In the genomic region with DNA sequence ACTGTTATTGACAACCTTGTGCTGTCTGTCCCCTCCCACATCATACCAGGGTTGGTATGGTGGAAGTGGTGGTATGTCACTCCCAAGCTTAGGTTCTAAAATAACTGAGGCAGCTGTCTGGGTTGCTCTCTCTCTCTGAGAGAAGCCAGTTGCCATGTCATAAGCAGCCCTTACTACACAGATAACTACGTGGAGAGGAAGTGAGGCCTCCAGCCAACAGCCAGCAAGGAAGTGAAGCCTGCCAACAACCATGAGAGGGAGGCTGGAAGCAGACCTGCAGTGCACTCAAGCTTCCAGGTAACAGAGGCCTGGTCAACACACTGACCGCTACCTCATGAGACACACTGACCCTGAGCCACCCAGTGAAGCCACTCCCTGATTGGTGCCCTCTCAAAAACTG, we compare ENCODE assay signal across 8 cellular contexts. TPM values are rescaled to one million over a fixed set of nuclear protein-coding genes. Genes with fewer than 3 reads are reported as not detected.
DNase-seq lines count a peak whose midpoint lies in the region; ATAC-seq and TF ChIP-seq lines count a peak whose summit lies in the region.

No MANE protein-coding gene starts in this region.

- 50 to 71% methylated on average over 1 to 2 of the region's 2 CpGs for WGBS in esophagus squamous epithelium, 2 donors
- WGBS in upper lobe of left lung, 2 donors: 29 to 63% methylated on average over 1 to 2 of the region's 2 CpGs
- 68% methylated on average over 2 of the region's 2 CpGs for WGBS in smooth muscle cell (ENCODE audit: low lambda C conversion rate)

- no peak overlapping the region for H3K4me2 ChIP-seq in smooth muscle cell

- TF ChIP-seq CTCF in C4-2B (conservative IDR thresholded peaks at IDR 0.05): no peak
- TF ChIP-seq CTCF in esophagus squamous epithelium (IDR thresholded peaks at IDR 0.05): no peak
- TF ChIP-seq CTCF in upper lobe of left lung (IDR thresholded peaks at IDR 0.05): no peak
- no peak for TF ChIP-seq CTCF in smooth muscle cell (IDR thresholded peaks at IDR 0.05; ENCODE audit: borderline replicate concordance, insufficient read depth, poor library complexity, severe bottlenecking)

- H2AFZ ChIP-seq in smooth muscle cell (ENCODE audit: low read depth): no peak overlapping the region

- DNase-seq in KG1 (lab: John Stamatoyannopoulos, UW) (peak; percentile 32), esophagus squamous epithelium (lab: John Stamatoyannopoulos, UW) (no peak), upper lobe of left lung (peak in 1 of 2 donors; percentile 66), smooth muscle cell (lab: John Stamatoyannopoulos, UW; ENCODE audit: unreplicated experiment) (no peak), ureter (ENCODE audit: low spot score) (no peak), germinal center (ENCODE audit: low spot score) (no peak)

- ATAC-seq in GM21423 (IDR thresholded peaks at IDR 0.05; ENCODE audit: unreplicated experiment): peak; percentile 94
- ATAC-seq in upper lobe of left lung (ENCODE audit: low FRiP score in 2 of 2): peak; percentile 54 to 77

- intact Hi-C loops in esophagus squamous epithelium (cut with DNase I): no loop called here

- H3K79me2 ChIP-seq in smooth muscle cell (ENCODE audit: low read depth): peaks cover 2% of the 10 kb centered on the region

- H3K9me3 ChIP-seq in esophagus squamous epithelium (no peaks in the 10 kb centered on the region), upper lobe of left lung (no peaks in the 10 kb centered on the region), smooth muscle cell (replicated peaks; ENCODE audit: low read depth) (no peaks in the 10 kb centered on the region)

- no peaks in the 10 kb centered on the region for H3F3A ChIP-seq in smooth muscle cell (ENCODE audit: low read depth)

- H3K36me3 ChIP-seq in esophagus squamous epithelium (peaks cover 0 to under 1% (median 0%) of the 10 kb centered on the region in 3 donors), upper lobe of left lung (peaks cover 0 to 8% (median 0%) of the 10 kb centered on the region in 4 donors), smooth muscle cell (ENCODE audit: low read depth) (peaks cover 3% of the 10 kb centered on the region)

- peaks cover 0 to 10% (median 0%) of the 10 kb centered on the region in 4 donors for H3K27me3 ChIP-seq in esophagus squamous epithelium
- H3K27me3 ChIP-seq in upper lobe of left lung: no peaks in the 10 kb centered on the region
- H3K27me3 ChIP-seq in smooth muscle cell (ENCODE audit: low read depth): no peaks in the 10 kb centered on the region

- H3K4me3 ChIP-seq in esophagus squamous epithelium (no peak overlapping the region), upper lobe of left lung (no peak overlapping the region), smooth muscle cell (no peak overlapping the region)

- peaks cover 10% of the 10 kb centered on the region for H4K20me1 ChIP-seq in smooth muscle cell (ENCODE audit: low read depth)

- no peak overlapping the region for H3K9ac ChIP-seq in smooth muscle cell (ENCODE audit: low read depth)

- H3K4me1 ChIP-seq in esophagus squamous epithelium (peaks cover 0 to 31% (median 3%) of the 10 kb centered on the region in 3 donors), upper lobe of left lung (peaks cover 8 to 33% (median 21%) of the 10 kb centered on the region in 4 donors), smooth muscle cell (ENCODE audit: low read depth) (no peaks in the 10 kb centered on the region)

- no peak for TF ChIP-seq EP300 in upper lobe of left lung (IDR thresholded peaks at IDR 0.05)

- TF ChIP-seq POLR2A in esophagus squamous epithelium (IDR thresholded peaks at IDR 0.05): no peak
- TF ChIP-seq POLR2A in upper lobe of left lung (IDR thresholded peaks at IDR 0.05): no peak

- peak overlapping the region; percentile 49 for H3K27ac ChIP-seq in C4-2B
- H3K27ac ChIP-seq in esophagus squamous epithelium: peak overlapping the region in 3 of 4 donors; percentile 12 to 43 (median 17)
- peak overlapping the region in 3 of 4 donors; percentile 13 to 68 (median 45) for H3K27ac ChIP-seq in upper lobe of left lung
- no peak overlapping the region for H3K27ac ChIP-seq in smooth muscle cell (ENCODE audit: low read depth)

RNA-seq across cellular contexts. Expression of a gene that starts 18.6 kb away (rescaled TPM):
- total RNA-seq in esophagus squamous epithelium: 10 to 100 TPM in 3 of 4 donors, 1 to 10 TPM in 1; 7.5 to 31.3 (median 15.7) TPM
- 10 to 100 TPM; 10.5 to 59.6 (median 25.9) TPM for total RNA-seq in upper lobe of left lung
- 33.5 and 44.3 TPM in 2 replicates for total RNA-seq in smooth muscle cell
- polyA plus RNA-seq in smooth muscle cell: 27.4 and 29.0 TPM in 2 replicates
- 19.9 TPM for total RNA-seq in ureter
